In genomic region chr3:44077267-44077666, GRCh38 we compare ENCODE assay signal across 12 cellular contexts.
A peak's percentile ranks its signal among the peaks of the same experiment; 100 is the strongest.
DNase-seq lines count a peak whose midpoint lies in the region; ATAC-seq and TF ChIP-seq lines count a peak whose summit lies in the region.
"Had no signal": no experiment of that assay in that cellular context is flagged by ENCODE, and none has a peak within 500 bp of the region (broad histone marks: within the 10 kb centered on the region; RNA-seq: fewer than 3 reads in every experiment).

No MANE protein-coding gene starts in this region.

- ATAC-seq in foreskin keratinocyte (no peak), sciatic nerve (no peak), GM19328 (IDR thresholded peaks at IDR 0.05; ENCODE audit: unreplicated experiment) (no peak)

- H3K9me3 ChIP-seq in breast epithelium: no peaks in the 10 kb centered on the region
- H3K9me3 ChIP-seq: SJSA1, upper lobe of left lung had no signal

- H3K4me1 ChIP-seq in foreskin keratinocyte: peaks cover 12% of the 10 kb centered on the region
- H3K4me1 ChIP-seq in breast epithelium: no peaks in the 10 kb centered on the region
- H3K4me1 ChIP-seq: SJSA1, upper lobe of left lung had no signal

- H3K27ac ChIP-seq in foreskin keratinocyte: no peak overlapping the region
- H3K27ac ChIP-seq in breast epithelium: no peak overlapping the region
- H3K27ac ChIP-seq: SJSA1, upper lobe of left lung had no signal

- no peaks in the 10 kb centered on the region for H3K36me3 ChIP-seq in breast epithelium
- H3K36me3 ChIP-seq: SJSA1, upper lobe of left lung had no signal

- intact Hi-C loops in sciatic nerve (cut with DNase I): no loop called here
- intact Hi-C loops in breast epithelium (cut with DNase I; ENCODE audit: low total_unique reads): no loop called here

- H3K27me3 ChIP-seq in foreskin keratinocyte (no peaks in the 10 kb centered on the region), breast epithelium (no peaks in the 10 kb centered on the region)
- H3K27me3 ChIP-seq: SJSA1, upper lobe of left lung had no signal

- TF ChIP-seq CTCF in AG09319 (IDR thresholded peaks at IDR 0.05; ENCODE audit: low read depth, low read length) (peak; percentile 28), GM12875 (IDR thresholded peaks at IDR 0.05; ENCODE audit: borderline replicate concordance, insufficient read depth, low read depth, low read length) (0 out of 2 replicates have a peak, but pooled peaks have one; percentile 4), foreskin keratinocyte (conservative IDR thresholded peaks at IDR 0.05) (peak; percentile 31), breast epithelium (IDR thresholded peaks at IDR 0.05) (no peak)

- TF ChIP-seq POLR2A in breast epithelium (IDR thresholded peaks at IDR 0.05): no peak

- DNase-seq in AG09319 (ENCODE audit: extremely low read depth, low read depth): no peak
- DNase-seq in RPMI8226: peak; percentile 23
- DNase-seq in foreskin keratinocyte: no peak
- no peak for DNase-seq in stimulated activated CD4-positive, alpha-beta T cell treated with anti-CD3 and anti-CD28 coated beads, Interleukin-2, amount 100 ng/mL, for 48 hours
- no peak for DNase-seq in sciatic nerve (ENCODE audit: low spot score)
- no peak for DNase-seq in breast epithelium (ENCODE audit: low spot score in 2 of 2)
- DNase-seq: activated CD8-positive, alpha-beta memory T cell treated with anti-CD3 and anti-CD28 coated beads, Interleukin-2, amount 50 U/mL, for 48 hours; DND-41; upper lobe of left lung had no signal

- H3K4me3 ChIP-seq in GM12875 (ENCODE audit: low read depth, low read length): no peak overlapping the region
- no peak overlapping the region for H3K4me3 ChIP-seq in breast epithelium
- H3K4me3 ChIP-seq: SJSA1, upper lobe of left lung had no signal

Comparison
In these comparisons a context has a peak if more than half of its experiments do, and no peak if none do; other contexts are left out.
1. CTCF ChIP-seq: peak in AG09319 (single experiment), GM12875 (single experiment) and foreskin keratinocyte (single experiment); none in breast epithelium (0 of 3).